Comparison of ENCODE assay signal across 7 cellular contexts in genomic region chr3:172042620-172043179, GRCh38. TPM values are rescaled to one million over a fixed set of nuclear protein-coding genes. Genes with fewer than 3 reads are reported as not detected.
DNase-seq lines count a peak whose midpoint lies in the region; ATAC-seq and TF ChIP-seq lines count a peak whose summit lies in the region.
"Not testable (repeated sequence)": the region's sequence is repeated elsewhere in the genome, so short reads cannot be mapped to it uniquely, and the experiment has no call there.

No MANE protein-coding gene starts in this region.

- H3K27me3 ChIP-seq in Loucy (ENCODE audit: insufficient read depth, low read length, poor library complexity, severe bottlenecking): not testable (repeated sequence)

- not testable (repeated sequence) for H3K27me3 Mint-ChIP-seq in activated CD4-positive, alpha-beta memory T cell treated with anti-CD3 and anti-CD28 coated beads for 36 hours

- H3K9me3 Mint-ChIP-seq in activated CD4-positive, alpha-beta memory T cell treated with anti-CD3 and anti-CD28 coated beads for 36 hours: not testable (repeated sequence)

- not testable (repeated sequence) for H3K9me3 ChIP-seq in Loucy (ENCODE audit: insufficient read depth, low read depth, low read length); mesodermal cell (ENCODE audit: control insufficient read depth, low read length)

- H3K9me2 ChIP-seq in Loucy (replicated peaks; ENCODE audit: low read depth, low read length): not testable (repeated sequence)

- H3K36me3 ChIP-seq in Loucy (ENCODE audit: insufficient read depth, low read length): not testable (repeated sequence)
- peaks cover 32% of the 10 kb centered on the region for H3K36me3 ChIP-seq in mesodermal cell (ENCODE audit: control insufficient read depth, insufficient read depth, low read length)

- H2AFZ ChIP-seq in Loucy (ENCODE audit: low read length): not testable (repeated sequence)

- not testable (repeated sequence) for H3K27ac ChIP-seq in mesodermal cell (ENCODE audit: low read depth, low read length, severe bottlenecking)

- CTCF ChIA-PET in activated CD4-positive, alpha-beta memory T cell treated with anti-CD3 and anti-CD28 coated beads for 36 hours (lab: Charles Lee): interaction anchor here (0.6 to 2.6 kb wide), 4 partner anchors 23 to 290 kb away, joined by 3 to 9 read pairs (median 4); no protein-coding TSS in a partner anchor

- in situ Hi-C loops in Caki2 (cut with HindIII; ENCODE audit: low pct_unique_long_range_greater_than_20kb, low sequenced_read_pairs): not testable (repeated sequence)

- not testable (repeated sequence) for ATAC-seq in Right ventricle myocardium inferior

- not testable (repeated sequence) for H3K36me3 Mint-ChIP-seq in activated CD4-positive, alpha-beta memory T cell treated with anti-CD3 and anti-CD28 coated beads for 36 hours

- H3K27ac Mint-ChIP-seq in activated CD4-positive, alpha-beta memory T cell treated with anti-CD3 and anti-CD28 coated beads for 36 hours: not testable (repeated sequence)

- H4K20me1 ChIP-seq in Loucy (ENCODE audit: insufficient read depth, low read length, poor library complexity, severe bottlenecking): peaks cover 24% of the 10 kb centered on the region

- H3K9ac ChIP-seq in Loucy (ENCODE audit: low read depth, low read length, poor library complexity, severe bottlenecking): not testable (repeated sequence)

- H3K4me1 Mint-ChIP-seq in activated CD4-positive, alpha-beta memory T cell treated with anti-CD3 and anti-CD28 coated beads for 36 hours (ENCODE audit: low read depth): peaks cover 36% of the 10 kb centered on the region

- H3K4me1 ChIP-seq in Loucy (ENCODE audit: insufficient read depth, low read length, poor library complexity, severe bottlenecking) (peaks cover 31% of the 10 kb centered on the region), mesodermal cell (ENCODE audit: control insufficient read depth, insufficient read depth, low read length, poor library complexity, severe bottlenecking) (peaks cover 28% of the 10 kb centered on the region)

- DNase-seq in Caki2 (ENCODE audit: low read depth) (peak; percentile 86), choroid plexus epithelial cell (ENCODE audit: low read depth) (peak; percentile 80), Right ventricle myocardium inferior (ENCODE audit: missing footprints) (peak; percentile 63), renal cortical epithelial cell (ENCODE audit: low read depth) (peak; percentile 84)
- not testable (repeated sequence) for DNase-seq in activated CD4-positive, alpha-beta memory T cell treated with anti-CD3 and anti-CD28 coated beads for 36 hours

- not testable (repeated sequence) for H3K4me3 ChIP-seq in Loucy (ENCODE audit: low read length, poor library complexity, severe bottlenecking); choroid plexus epithelial cell (ENCODE audit: low read depth, low read length)
- H3K4me3 ChIP-seq in mesodermal cell (ENCODE audit: extremely low read depth, insufficient read depth, low read length, poor library complexity, severe bottlenecking): peak overlapping the region; percentile 98

- 91 to 94% methylated on average over 15 to 21 of the region's 21 CpGs for WGBS in mesodermal cell (ENCODE audit: insufficient coverage in 2 of 2), 2 experiments

- H3F3A ChIP-seq in Loucy (ENCODE audit: low read depth): not testable (repeated sequence)

- POLR2A ChIA-PET in activated CD4-positive, alpha-beta memory T cell treated with anti-CD3 and anti-CD28 coated beads for 36 hours (lab: Charles Lee): interaction anchor here (0.7 to 1.4 kb wide), 2 partner anchors 64 to 264 kb away, joined by 3 to 4 read pairs; no protein-coding TSS in a partner anchor

- peak overlapping the region; percentile 73 for H3K4me2 ChIP-seq in Loucy (ENCODE audit: low read depth, low read length, poor library complexity, severe bottlenecking)

- H3K79me2 ChIP-seq in Loucy (ENCODE audit: insufficient read depth, low read length): peaks cover 58% of the 10 kb centered on the region

- H3K4me3 Mint-ChIP-seq in activated CD4-positive, alpha-beta memory T cell treated with anti-CD3 and anti-CD28 coated beads for 36 hours: peak overlapping the region; percentile 16

- intact Hi-C loops in activated CD4-positive, alpha-beta memory T cell treated with anti-CD3 and anti-CD28 coated beads for 36 hours (cut with micrococcal nuclease): loop anchor here (5.0 kb wide), 1 partner anchor 475 kb away; no protein-coding TSS in a partner anchor
- intact Hi-C loops in Right ventricle myocardium inferior (cut with DNase I): loop anchor here (5.0 to 10.0 kb wide), 5 partner anchors 55 to 388 kb away; no protein-coding TSS in a partner anchor

- not testable (repeated sequence) for TF ChIP-seq CTCF in Loucy (conservative IDR thresholded peaks at IDR 0.05; ENCODE audit: low read length); choroid plexus epithelial cell (conservative IDR thresholded peaks at IDR 0.05; ENCODE audit: low read depth, low read length)

RNA-seq across cellular contexts. Expression of gene FNDC3B, which starts 3.3 kb away (rescaled TPM):
- total RNA-seq in Caki2 (2014; rRNA removed; shearing (Covaris generic); ENCODE audit: low replicate concordance): 70.0 and 77.7 TPM in 2 replicates
- total RNA-seq in activated CD4-positive, alpha-beta memory T cell treated with anti-CD3 and anti-CD28 coated beads for 36 hours: 10 to 100 TPM; 14.4 to 17.8 TPM
- total RNA-seq in Right ventricle myocardium inferior (57.8 TPM), renal cortical epithelial cell (87.2 and 220 TPM in 2 replicates)
- polyA plus RNA-seq in mesodermal cell (2013, experiment 1 of 2): 65.4 TPM
- polyA plus RNA-seq in mesodermal cell (2013, experiment 2 of 2): 55.8 TPM
